In the genomic region with DNA sequence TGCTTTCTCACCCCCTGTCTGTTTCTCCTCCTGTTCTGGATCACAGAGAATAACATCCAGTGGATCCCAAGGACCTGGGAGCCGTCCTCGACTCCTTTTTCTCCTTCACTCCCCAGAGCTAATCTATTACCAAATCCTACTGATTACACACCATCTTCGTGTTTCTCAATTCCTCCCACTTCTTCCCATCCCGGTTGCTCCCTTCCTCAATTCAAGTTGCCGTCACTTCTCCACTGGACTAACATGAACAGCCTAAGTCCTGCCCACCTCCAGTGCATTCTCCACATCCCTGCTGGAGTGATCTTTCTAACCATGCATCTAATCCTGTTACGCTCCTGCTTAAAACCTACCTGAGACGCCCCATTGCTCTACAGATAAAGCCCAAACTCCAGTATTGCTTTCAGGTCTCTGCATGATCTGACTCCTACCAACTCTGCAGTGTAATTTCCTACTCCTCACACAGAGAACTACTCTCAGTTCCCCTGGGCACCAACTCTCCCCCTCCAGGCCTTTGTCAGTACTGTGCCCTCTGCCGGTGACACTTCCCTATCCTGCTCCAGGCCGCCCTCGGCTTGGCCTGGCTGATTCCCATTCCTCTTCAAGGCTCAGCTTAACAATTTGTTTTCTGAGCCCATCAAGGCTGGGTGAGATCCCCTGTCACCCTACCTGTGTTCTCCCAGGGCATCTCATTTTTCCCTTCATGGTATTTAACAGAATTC, we compare ENCODE assay signal across 8 cellular contexts. TPM values are rescaled to one million over a fixed set of nuclear protein-coding genes. Genes with fewer than 3 reads are reported as not detected.
DNase-seq lines count a peak whose midpoint lies in the region; ATAC-seq and TF ChIP-seq lines count a peak whose summit lies in the region.

No MANE protein-coding gene starts in this region.

- TF ChIP-seq CTCF in GM10266 (IDR thresholded peaks at IDR 0.05; ENCODE audit: control insufficient read depth, insufficient read depth, low read depth, missing control alignments) (peak; percentile 39), LNCaP clone FGC (IDR thresholded peaks at IDR 0.05; ENCODE audit: control insufficient read depth, extremely low read depth, insufficient read depth) (peak; percentile 39), WTC11 (IDR thresholded peaks at IDR 0.05) (peak; percentile 18; the same call in 1 of the 2 replicates), transverse colon (IDR thresholded peaks at IDR 0.05) (peak; percentile 43 to 60 (median 47))

- in situ Hi-C loops in transverse colon (cut with MboI; ENCODE audit: low pct_ligation_motif_present in 1 of 4, low pct_unique_long_range_greater_than_20kb in 1 of 4, low sequenced_read_pairs in 3 of 4): no loop called here

- WGBS in transverse colon (ENCODE audit: low coverage in 1 of 2), 2 donors: 54 to 66% methylated on average over 10 of the region's 10 CpGs

- peak; percentile 80 for ATAC-seq in GM21737 (IDR thresholded peaks at IDR 0.05; ENCODE audit: unreplicated experiment)
- ATAC-seq in WTC11: peak; percentile 96

- CTCF ChIA-PET in WTC11 (lab: Charles Lee): interaction anchor here (0.6 to 6.0 kb wide), 20 partner anchors 12 to 267 kb away, joined by 3 to 41 read pairs (median 4); partner anchors contain the start of genes DUSP23 and VSIG8

- H3K4me1 ChIP-seq in transverse colon: peaks cover 0 to 8% (median 0%) of the 10 kb centered on the region in 4 donors

- H3K27ac ChIP-seq in transverse colon: no peak overlapping the region

- TF ChIP-seq POLR2A in transverse colon (IDR thresholded peaks at IDR 0.05): no peak

- peaks cover 22% of the 10 kb centered on the region for H3K27me3 Mint-ChIP-seq in WTC11 (ENCODE audit: low read depth)

- H3K36me3 ChIP-seq in transverse colon: no peaks in the 10 kb centered on the region

- no peaks in the 10 kb centered on the region for H3K9me3 Mint-ChIP-seq in WTC11

- H3K27ac Mint-ChIP-seq in WTC11: no peak overlapping the region; the same call in 1 of the 2 replicates

- H3K4me3 ChIP-seq in LNCaP clone FGC (ENCODE audit: low read depth, low read length) (no peak overlapping the region), transverse colon (no peak overlapping the region)

- H3K27me3 ChIP-seq in transverse colon: no peaks in the 10 kb centered on the region

- DNase-seq in GM10266 (ENCODE audit: extremely low spot score) (peak; percentile 33), LNCaP clone FGC (ENCODE audit: low read depth) (no peak), WTC11 (ENCODE audit: low spot score) (peak; percentile 67), iPS-NIHi11 (ENCODE audit: low spot score) (peak; percentile 76), transverse colon (peak; percentile 54), glomerular visceral epithelial cell (ENCODE audit: extremely low spot score) (no peak)
- no peak for DNase-seq in stimulated activated CD4-positive, alpha-beta T cell treated with anti-CD3 and anti-CD28 coated beads, Interleukin-4, amount 100 ng/mL, for 4 hours

- H3K4me3 Mint-ChIP-seq in WTC11: no peak overlapping the region

- H3K4me1 Mint-ChIP-seq in WTC11: peaks cover 5% of the 10 kb centered on the region

- TF ChIP-seq EP300 in transverse colon (IDR thresholded peaks at IDR 0.05; ENCODE audit: low read depth): no peak

- H3K9me3 ChIP-seq in transverse colon: no peaks in the 10 kb centered on the region

- H3K36me3 Mint-ChIP-seq in WTC11: no peaks in the 10 kb centered on the region

- intact Hi-C loops in transverse colon (cut with DNase I; ENCODE audit: low total_unique reads): no loop called here

- POLR2A ChIA-PET in WTC11 (lab: Charles Lee): interaction anchor here (0.5 kb wide), 1 partner anchor 12 kb away, joined by 6 read pairs; no protein-coding TSS in a partner anchor

TF ChIP-seq in WTC11, 78 proteins besides CTCF, POLR2A, EP300 and RAD21 (continues in another document):
- TF ChIP-seq, protein P1, sequence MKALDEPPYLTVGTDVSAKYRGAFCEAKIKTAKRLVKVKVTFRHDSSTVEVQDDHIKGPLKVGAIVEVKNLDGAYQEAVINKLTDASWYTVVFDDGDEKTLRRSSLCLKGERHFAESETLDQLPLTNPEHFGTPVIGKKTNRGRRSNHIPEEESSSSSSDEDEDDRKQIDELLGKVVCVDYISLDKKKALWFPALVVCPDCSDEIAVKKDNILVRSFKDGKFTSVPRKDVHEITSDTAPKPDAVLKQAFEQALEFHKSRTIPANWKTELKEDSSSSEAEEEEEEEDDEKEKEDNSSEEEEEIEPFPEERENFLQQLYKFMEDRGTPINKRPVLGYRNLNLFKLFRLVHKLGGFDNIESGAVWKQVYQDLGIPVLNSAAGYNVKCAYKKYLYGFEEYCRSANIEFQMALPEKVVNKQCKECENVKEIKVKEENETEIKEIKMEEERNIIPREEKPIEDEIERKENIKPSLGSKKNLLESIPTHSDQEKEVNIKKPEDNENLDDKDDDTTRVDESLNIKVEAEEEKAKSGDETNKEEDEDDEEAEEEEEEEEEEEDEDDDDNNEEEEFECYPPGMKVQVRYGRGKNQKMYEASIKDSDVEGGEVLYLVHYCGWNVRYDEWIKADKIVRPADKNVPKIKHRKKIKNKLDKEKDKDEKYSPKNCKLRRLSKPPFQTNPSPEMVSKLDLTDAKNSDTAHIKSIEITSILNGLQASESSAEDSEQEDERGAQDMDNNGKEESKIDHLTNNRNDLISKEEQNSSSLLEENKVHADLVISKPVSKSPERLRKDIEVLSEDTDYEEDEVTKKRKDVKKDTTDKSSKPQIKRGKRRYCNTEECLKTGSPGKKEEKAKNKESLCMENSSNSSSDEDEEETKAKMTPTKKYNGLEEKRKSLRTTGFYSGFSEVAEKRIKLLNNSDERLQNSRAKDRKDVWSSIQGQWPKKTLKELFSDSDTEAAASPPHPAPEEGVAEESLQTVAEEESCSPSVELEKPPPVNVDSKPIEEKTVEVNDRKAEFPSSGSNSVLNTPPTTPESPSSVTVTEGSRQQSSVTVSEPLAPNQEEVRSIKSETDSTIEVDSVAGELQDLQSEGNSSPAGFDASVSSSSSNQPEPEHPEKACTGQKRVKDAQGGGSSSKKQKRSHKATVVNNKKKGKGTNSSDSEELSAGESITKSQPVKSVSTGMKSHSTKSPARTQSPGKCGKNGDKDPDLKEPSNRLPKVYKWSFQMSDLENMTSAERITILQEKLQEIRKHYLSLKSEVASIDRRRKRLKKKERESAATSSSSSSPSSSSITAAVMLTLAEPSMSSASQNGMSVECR (CRISPR knock-in tag; IDR thresholded peaks at IDR 0.05; ENCODE audit: borderline replicate concordance): no peak
- TF ChIP-seq SMAD3 (CRISPR knock-in tag; IDR thresholded peaks at IDR 0.05; ENCODE audit: borderline replicate concordance) (no peak), ZNF423 (CRISPR knock-in tag; IDR thresholded peaks at IDR 0.05) (no peak), ZBTB43 (CRISPR knock-in tag; IDR thresholded peaks at IDR 0.05) (no peak)
- TF ChIP-seq, protein P2, sequence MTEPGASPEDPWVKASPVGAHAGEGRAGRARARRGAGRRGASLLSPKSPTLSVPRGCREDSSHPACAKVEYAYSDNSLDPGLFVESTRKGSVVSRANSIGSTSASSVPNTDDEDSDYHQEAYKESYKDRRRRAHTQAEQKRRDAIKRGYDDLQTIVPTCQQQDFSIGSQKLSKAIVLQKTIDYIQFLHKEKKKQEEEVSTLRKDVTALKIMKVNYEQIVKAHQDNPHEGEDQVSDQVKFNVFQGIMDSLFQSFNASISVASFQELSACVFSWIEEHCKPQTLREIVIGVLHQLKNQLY (CRISPR knock-in tag; IDR thresholded peaks at IDR 0.05): no peak
- TF ChIP-seq, protein P3, sequence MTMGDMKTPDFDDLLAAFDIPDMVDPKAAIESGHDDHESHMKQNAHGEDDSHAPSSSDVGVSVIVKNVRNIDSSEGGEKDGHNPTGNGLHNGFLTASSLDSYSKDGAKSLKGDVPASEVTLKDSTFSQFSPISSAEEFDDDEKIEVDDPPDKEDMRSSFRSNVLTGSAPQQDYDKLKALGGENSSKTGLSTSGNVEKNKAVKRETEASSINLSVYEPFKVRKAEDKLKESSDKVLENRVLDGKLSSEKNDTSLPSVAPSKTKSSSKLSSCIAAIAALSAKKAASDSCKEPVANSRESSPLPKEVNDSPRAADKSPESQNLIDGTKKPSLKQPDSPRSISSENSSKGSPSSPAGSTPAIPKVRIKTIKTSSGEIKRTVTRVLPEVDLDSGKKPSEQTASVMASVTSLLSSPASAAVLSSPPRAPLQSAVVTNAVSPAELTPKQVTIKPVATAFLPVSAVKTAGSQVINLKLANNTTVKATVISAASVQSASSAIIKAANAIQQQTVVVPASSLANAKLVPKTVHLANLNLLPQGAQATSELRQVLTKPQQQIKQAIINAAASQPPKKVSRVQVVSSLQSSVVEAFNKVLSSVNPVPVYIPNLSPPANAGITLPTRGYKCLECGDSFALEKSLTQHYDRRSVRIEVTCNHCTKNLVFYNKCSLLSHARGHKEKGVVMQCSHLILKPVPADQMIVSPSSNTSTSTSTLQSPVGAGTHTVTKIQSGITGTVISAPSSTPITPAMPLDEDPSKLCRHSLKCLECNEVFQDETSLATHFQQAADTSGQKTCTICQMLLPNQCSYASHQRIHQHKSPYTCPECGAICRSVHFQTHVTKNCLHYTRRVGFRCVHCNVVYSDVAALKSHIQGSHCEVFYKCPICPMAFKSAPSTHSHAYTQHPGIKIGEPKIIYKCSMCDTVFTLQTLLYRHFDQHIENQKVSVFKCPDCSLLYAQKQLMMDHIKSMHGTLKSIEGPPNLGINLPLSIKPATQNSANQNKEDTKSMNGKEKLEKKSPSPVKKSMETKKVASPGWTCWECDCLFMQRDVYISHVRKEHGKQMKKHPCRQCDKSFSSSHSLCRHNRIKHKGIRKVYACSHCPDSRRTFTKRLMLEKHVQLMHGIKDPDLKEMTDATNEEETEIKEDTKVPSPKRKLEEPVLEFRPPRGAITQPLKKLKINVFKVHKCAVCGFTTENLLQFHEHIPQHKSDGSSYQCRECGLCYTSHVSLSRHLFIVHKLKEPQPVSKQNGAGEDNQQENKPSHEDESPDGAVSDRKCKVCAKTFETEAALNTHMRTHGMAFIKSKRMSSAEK (CRISPR knock-in tag; IDR thresholded peaks at IDR 0.05; ENCODE audit: borderline replicate concordance): no peak

RNA-seq across cellular contexts. Expression of gene SLAMF8, which starts 2.4 kb away (rescaled TPM):
- total RNA-seq in WTC11 (2021) (0.07 TPM in 1 of 3 replicates, not detected in the others), transverse colon (1 to 10 TPM in 3 of 4 donors, under 1 TPM in 1; 0.37 to 7.1 (median 2.3) TPM)

RNA-seq across cellular contexts. Expression of gene FCRL6, which starts 26.9 kb away (rescaled TPM):
- not detected in 3 replicates for total RNA-seq in WTC11 (2021)
- 1 to 10 TPM in 1 of 4 donors, under 1 TPM in 1, not detected in 2; 0.55 to 1.4 TPM for total RNA-seq in transverse colon

RNA-seq across cellular contexts. Expression of gene VSIG8, which starts 33.4 kb away (rescaled TPM):
- total RNA-seq in WTC11 (2021) (not detected in 3 replicates), transverse colon (not detected)

RNA-seq across cellular contexts. Expression of gene DUSP23, which starts 48.3 kb away (rescaled TPM):
- total RNA-seq in WTC11 (2021) (35.2 to 52.1 TPM (median 47.5 TPM) in 3 replicates), transverse colon (10 to 100 TPM in 3 of 4 donors, 1 to 10 TPM in 1; 9.7 to 96.4 (median 72.3) TPM)

Comparison
In these comparisons a context has a peak if more than half of its experiments do, and no peak if none do; other contexts are left out.
1. DNase-seq: peak in GM10266 (single experiment), WTC11 (single experiment), iPS-NIHi11 (single experiment) and transverse colon (single experiment); none in LNCaP clone FGC (single experiment), glomerular visceral epithelial cell (single experiment) and stimulated activated CD4-positive, alpha-beta T cell treated with anti-CD3 and anti-CD28 coated beads, Interleukin-4, amount 100 ng/mL, for 4 hours (0 of 2).
2. Peak in every context shown above with its lines, with median percentiles within 50 percentile points of each other: CTCF ChIP-seq.